ENCODE assay signal across 1 cellular context in the genomic region with DNA sequence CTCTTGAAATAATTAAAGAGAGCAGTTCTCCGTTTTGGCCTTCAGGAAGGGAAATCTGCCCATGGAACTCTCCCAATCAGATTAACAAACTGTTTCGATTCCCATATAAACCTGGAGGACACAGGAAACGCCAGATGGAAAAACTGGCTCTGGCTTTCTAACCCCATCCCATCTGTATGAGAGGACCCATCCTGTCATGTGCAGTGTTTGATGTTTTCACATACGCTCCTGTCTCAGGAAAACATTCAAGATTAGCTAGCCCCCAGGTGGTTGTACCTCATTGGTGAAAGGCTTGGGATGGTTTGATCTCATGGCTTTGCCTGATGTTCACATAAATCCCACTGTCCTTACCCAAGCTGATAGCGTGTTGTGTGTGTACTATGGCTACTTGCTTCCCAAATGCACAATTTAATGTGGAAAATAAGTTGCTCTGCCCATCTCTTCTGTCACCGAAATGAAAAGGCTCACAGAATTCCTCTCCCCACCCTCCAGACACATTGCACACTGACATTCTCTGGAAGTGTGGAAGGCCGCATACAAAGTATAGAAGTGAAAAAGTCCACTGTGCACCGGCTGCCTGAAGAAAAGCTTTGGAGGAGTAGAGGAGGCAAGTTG.
TF ChIP-seq lines count a peak whose summit lies in the region.

No MANE protein-coding gene starts in this region.

TF ChIP-seq in SK-N-SH treated with all-trans-retinoic acid at 6 μM for 48 hours, 23 proteins besides CTCF, POLR2A, EP300 and RAD21 (continued from another document):
- TF ChIP-seq, protein P1, sequence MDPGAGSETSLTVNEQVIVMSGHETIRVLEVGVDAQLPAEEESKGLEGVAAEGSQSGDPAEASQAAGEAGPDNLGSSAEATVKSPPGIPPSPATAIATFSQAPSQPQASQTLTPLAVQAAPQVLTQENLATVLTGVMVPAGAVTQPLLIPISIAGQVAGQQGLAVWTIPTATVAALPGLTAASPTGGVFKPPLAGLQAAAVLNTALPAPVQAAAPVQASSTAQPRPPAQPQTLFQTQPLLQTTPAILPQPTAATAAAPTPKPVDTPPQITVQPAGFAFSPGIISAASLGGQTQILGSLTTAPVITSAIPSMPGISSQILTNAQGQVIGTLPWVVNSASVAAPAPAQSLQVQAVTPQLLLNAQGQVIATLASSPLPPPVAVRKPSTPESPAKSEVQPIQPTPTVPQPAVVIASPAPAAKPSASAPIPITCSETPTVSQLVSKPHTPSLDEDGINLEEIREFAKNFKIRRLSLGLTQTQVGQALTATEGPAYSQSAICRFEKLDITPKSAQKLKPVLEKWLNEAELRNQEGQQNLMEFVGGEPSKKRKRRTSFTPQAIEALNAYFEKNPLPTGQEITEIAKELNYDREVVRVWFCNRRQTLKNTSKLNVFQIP (CRISPR knock-in tag; IDR thresholded peaks at IDR 0.05; ENCODE audit: borderline replicate concordance, low read depth): no peak
- TF ChIP-seq TCF4 (CRISPR knock-in tag; IDR thresholded peaks at IDR 0.05; ENCODE audit: borderline replicate concordance): peak; percentile 77
